In genomic region chr9:127802576-127803443, GRCh38 we compare ENCODE assay signal across 1 cellular context.
TF ChIP-seq lines count a peak whose summit lies in the region.

Gene FPGS, plus strand, starts transcription at chr9:127802882. Its CDS starts 43 bp downstream, at chr9:127802925.

TF ChIP-seq in HepG2, 621 proteins besides CTCF, POLR2A, EP300 and RAD21 (continued from another document and continues in another):
- TF ChIP-seq ZUFSP (CRISPR knock-in tag; IDR thresholded peaks at IDR 0.05; ENCODE audit: borderline replicate concordance) (no peak), KLF13 (CRISPR knock-in tag; IDR thresholded peaks at IDR 0.05) (no peak), ZNF615 (CRISPR knock-in tag; IDR thresholded peaks at IDR 0.05; ENCODE audit: borderline replicate concordance) (no peak), SRY (CRISPR knock-in tag; IDR thresholded peaks at IDR 0.05) (peak; percentile 94), UBTF (CRISPR knock-in tag; IDR thresholded peaks at IDR 0.05) (peak; percentile 82), ZBTB2 (CRISPR knock-in tag; IDR thresholded peaks at IDR 0.05; ENCODE audit: low read depth) (no peak), ATF5 (CRISPR knock-in tag; IDR thresholded peaks at IDR 0.05; ENCODE audit: low read depth) (no peak), THRA (CRISPR knock-in tag; IDR thresholded peaks at IDR 0.05; ENCODE audit: borderline replicate concordance) (0 out of 2 replicates have a peak, but pooled peaks have one; percentile 4), CAMTA2 (CRISPR knock-in tag; IDR thresholded peaks at IDR 0.05; ENCODE audit: borderline replicate concordance) (peak; percentile 97), ZNF616 (CRISPR knock-in tag; IDR thresholded peaks at IDR 0.05; ENCODE audit: low read depth) (0 out of 2 replicates have a peak, but pooled peaks have one; percentile 29), HNRNPLL (IDR thresholded peaks at IDR 0.05; ENCODE audit: low read depth, low read length, poor library complexity, severe bottlenecking) (peak; percentile 58), ZNF546 (CRISPR knock-in tag; conservative IDR thresholded peaks at IDR 0.05) (peak; percentile 79; the same call in 1 of the 2 replicates), GZF1 (CRISPR knock-in tag; IDR thresholded peaks at IDR 0.05) (no peak), ZNF589 (CRISPR knock-in tag; conservative IDR thresholded peaks at IDR 0.05) (no peak), EEA1 (CRISPR knock-in tag; IDR thresholded peaks at IDR 0.05; ENCODE audit: borderline replicate concordance) (peak; percentile 67; the same call in 1 of the 2 replicates), ZNF773 (CRISPR knock-in tag; IDR thresholded peaks at IDR 0.05; ENCODE audit: borderline replicate concordance) (no peak), HDAC1 (CRISPR knock-in tag; IDR thresholded peaks at IDR 0.05) (peak; percentile 78), NR3C1 (CRISPR knock-in tag; IDR thresholded peaks at IDR 0.05) (no peak), ZNF556 (CRISPR knock-in tag; IDR thresholded peaks at IDR 0.05; ENCODE audit: borderline replicate concordance) (peak; percentile 69; the same call in 1 of the 2 replicates), ZSCAN25 (CRISPR knock-in tag; IDR thresholded peaks at IDR 0.05) (no peak), ZNF292 (CRISPR knock-in tag; IDR thresholded peaks at IDR 0.05; ENCODE audit: borderline replicate concordance, low read depth) (no peak), TSC22D2 (CRISPR knock-in tag; IDR thresholded peaks at IDR 0.05; ENCODE audit: borderline replicate concordance) (no peak), ZNF20 (CRISPR knock-in tag; IDR thresholded peaks at IDR 0.05) (no peak), FOSL2 (CRISPR knock-in tag; IDR thresholded peaks at IDR 0.05) (no peak; the same call in 1 of the 2 replicates), ZNF44 (CRISPR knock-in tag; IDR thresholded peaks at IDR 0.05) (no peak), TRIM24 (CRISPR knock-in tag; IDR thresholded peaks at IDR 0.05) (no peak), ZNF761 (CRISPR knock-in tag; conservative IDR thresholded peaks at IDR 0.05) (peak; percentile 57; the same call in 1 of the 2 replicates), ZNF619 (CRISPR knock-in tag; IDR thresholded peaks at IDR 0.05) (0 out of 2 replicates have a peak, but pooled peaks have one; percentile 44), BORCS8-MEF2B (CRISPR knock-in tag; IDR thresholded peaks at IDR 0.05) (peak; percentile 62), ZNF331 (CRISPR knock-in tag; IDR thresholded peaks at IDR 0.05) (peak; percentile 37; the same call in 1 of the 2 replicates), ZNF883 (CRISPR knock-in tag; IDR thresholded peaks at IDR 0.05; ENCODE audit: not compliant biosample characterization) (no peak), MLX (CRISPR knock-in tag; IDR thresholded peaks at IDR 0.05) (no peak), MIER3 (CRISPR knock-in tag; IDR thresholded peaks at IDR 0.05; ENCODE audit: borderline replicate concordance) (no peak), ASH2L (IDR thresholded peaks at IDR 0.05; ENCODE audit: insufficient read length, low read depth, low read length) (peak; percentile 81), ISL2 (CRISPR knock-in tag; IDR thresholded peaks at IDR 0.05) (0 out of 2 replicates have a peak, but pooled peaks have one; percentile 3), EZH2 (conservative IDR thresholded peaks at IDR 0.05; ENCODE audit: low read depth, low read length) (no peak), REXO4 (CRISPR knock-in tag; IDR thresholded peaks at IDR 0.05; ENCODE audit: borderline replicate concordance) (no peak), ZNF451 (CRISPR knock-in tag; IDR thresholded peaks at IDR 0.05) (no peak), ZSCAN22 (CRISPR knock-in tag; IDR thresholded peaks at IDR 0.05) (peak; percentile 57; the same call in 1 of the 2 replicates), KLF9 (CRISPR knock-in tag; IDR thresholded peaks at IDR 0.05; ENCODE audit: low read depth) (no peak), WIZ (CRISPR knock-in tag; IDR thresholded peaks at IDR 0.05) (no peak), ZNF605 (CRISPR knock-in tag; IDR thresholded peaks at IDR 0.05) (peak; percentile 79; the same call in 1 of the 2 replicates), MAFF (IDR thresholded peaks at IDR 0.05; ENCODE audit: low read depth, low read length) (no peak), YY1 (IDR thresholded peaks at IDR 0.05; ENCODE audit: insufficient read depth, insufficient replicate concordance, low read depth, low read length) (peak; percentile 66), RELA (CRISPR knock-in tag; IDR thresholded peaks at IDR 0.05) (0 out of 2 replicates have a peak, but pooled peaks have one; percentile 36), KLF12 (CRISPR knock-in tag; IDR thresholded peaks at IDR 0.05; ENCODE audit: borderline replicate concordance) (no peak), TBP (CRISPR knock-in tag; IDR thresholded peaks at IDR 0.05) (0 out of 2 replicates have a peak, but pooled peaks have one; percentile 34), ATF7-NPFF (CRISPR knock-in tag; IDR thresholded peaks at IDR 0.05; ENCODE audit: low read depth) (peak; percentile 77), NR2F2 (IDR thresholded peaks at IDR 0.05; ENCODE audit: borderline replicate concordance, low read depth) (peak; percentile 21; the same call in 1 of the 2 replicates), LBX2 (CRISPR knock-in tag; IDR thresholded peaks at IDR 0.05; ENCODE audit: borderline replicate concordance) (no peak; the same call in 1 of the 2 replicates), RBM39 (IDR thresholded peaks at IDR 0.05; ENCODE audit: low read depth, low read length, poor library complexity, severe bottlenecking) (peak; percentile 15), ZNF142 (CRISPR knock-in tag; IDR thresholded peaks at IDR 0.05) (peak; percentile 59; the same call in 1 of the 2 replicates), JARID2 (CRISPR knock-in tag; IDR thresholded peaks at IDR 0.05; ENCODE audit: insufficient replicate concordance) (no peak), TCF7L2 (IDR thresholded peaks at IDR 0.05; ENCODE audit: low read depth, low read length) (no peak), KMT2A (CRISPR knock-in tag; IDR thresholded peaks at IDR 0.05) (peak; percentile 7; the same call in 1 of the 2 replicates), SUZ12 (IDR thresholded peaks at IDR 0.05; ENCODE audit: low read depth, low read length) (no peak), SRSF1 (optimal IDR thresholded peaks at IDR 0.05; ENCODE audit: low read depth, low read length) (no peak)
